In genomic region chr19:48569814-48570213, GRCh38 we compare ENCODE assay signal across 19 cellular contexts. TPM values are rescaled to one million over a fixed set of nuclear protein-coding genes. Genes with fewer than 3 reads are reported as not detected.
DNase-seq lines count a peak whose midpoint lies in the region; ATAC-seq and TF ChIP-seq lines count a peak whose summit lies in the region.
"Had no signal": no experiment of that assay in that cellular context is flagged by ENCODE, and none has a peak within 500 bp of the region (broad histone marks: within the 10 kb centered on the region; RNA-seq: fewer than 3 reads in every experiment).

No MANE protein-coding gene starts in this region.

- H3K9me3 Mint-ChIP-seq in nephron progenitor cell = no peaks in the 10 kb centered on the region
- H3K9me3 Mint-ChIP-seq: activated naive CD8-positive, alpha-beta T cell treated with anti-CD3 and anti-CD28 coated beads for 36 hours had no signal

- H3K9me3 ChIP-seq in transverse colon = no peaks in the 10 kb centered on the region
- H3K9me3 ChIP-seq: BE2C had no signal

- peak; percentile 50 for DNase-seq in Daoy (ENCODE audit: low read depth)
- peak; percentile 26 for DNase-seq in LHCN-M2 (ENCODE audit: low read depth)
- DNase-seq in astrocyte of the cerebellum (ENCODE audit: low read depth) = peak; percentile 23
- no peak for DNase-seq in nephron progenitor cell
- no peak for DNase-seq in OCI-M1 (lab: John Stamatoyannopoulos, UW)
- no peak for DNase-seq in transverse colon
- no peak for DNase-seq in DMS114 treated with DMSO at 0.1 percent for 48 hours (lab: John Stamatoyannopoulos, UW; ENCODE audit: unreplicated experiment)
- DNase-seq: activated naive CD8-positive, alpha-beta T cell treated with anti-CD3 and anti-CD28 coated beads for 36 hours; activated T-cell treated with anti-CD3 and anti-CD28 coated beads for 4 hours; BE2C; caudate nucleus; NCI-H446; PC-3 had no signal

- peaks cover 24% of the 10 kb centered on the region for H3K27me3 Mint-ChIP-seq in nephron progenitor cell (ENCODE audit: low read depth, poor library complexity)

- H3K4me3 Mint-ChIP-seq in nephron progenitor cell = no peak overlapping the region
- H3K4me3 Mint-ChIP-seq: activated naive CD8-positive, alpha-beta T cell treated with anti-CD3 and anti-CD28 coated beads for 36 hours had no signal

- H3K4me3 ChIP-seq in astrocyte of the cerebellum (ENCODE audit: low read depth, low read length) = no peak overlapping the region
- no peak overlapping the region for H3K4me3 ChIP-seq in transverse colon

- TF ChIP-seq POLR2A in transverse colon (IDR thresholded peaks at IDR 0.05) = no peak

- intact Hi-C loops in transverse colon (cut with DNase I; ENCODE audit: low total_unique reads) = no loop called here

- TF ChIP-seq CTCF in astrocyte of the cerebellum (IDR thresholded peaks at IDR 0.05; ENCODE audit: low read depth, low read length, missing control alignments) (no peak), nephron progenitor cell (IDR thresholded peaks at IDR 0.05) (no peak), transverse colon (IDR thresholded peaks at IDR 0.05) (no peak)

- H3K36me3 Mint-ChIP-seq in nephron progenitor cell (ENCODE audit: low read depth) = no peaks in the 10 kb centered on the region
- H3K36me3 Mint-ChIP-seq: activated naive CD8-positive, alpha-beta T cell treated with anti-CD3 and anti-CD28 coated beads for 36 hours had no signal

- H3K4me1 Mint-ChIP-seq in nephron progenitor cell = peaks cover 72% of the 10 kb centered on the region
- H3K4me1 Mint-ChIP-seq: activated naive CD8-positive, alpha-beta T cell treated with anti-CD3 and anti-CD28 coated beads for 36 hours had no signal

- H3K27ac Mint-ChIP-seq in nephron progenitor cell = peak overlapping the region; percentile 54
- H3K27ac Mint-ChIP-seq: activated naive CD8-positive, alpha-beta T cell treated with anti-CD3 and anti-CD28 coated beads for 36 hours had no signal

- H3K27me3 ChIP-seq in transverse colon = peaks cover 4% of the 10 kb centered on the region
- H3K27me3 ChIP-seq: BE2C had no signal

- H3K4me1 ChIP-seq in transverse colon = peaks cover 5 to 13% (median 9%) of the 10 kb centered on the region in 4 donors
- H3K4me1 ChIP-seq: BE2C had no signal

- WGBS in transverse colon (ENCODE audit: low coverage in 1 of 2), 2 donors = 71 to 84% methylated on average over 8 to 11 of the region's 11 CpGs

- H3K27ac ChIP-seq in transverse colon = no peak overlapping the region

- ATAC-seq in HG02885 (IDR thresholded peaks at IDR 0.05; ENCODE audit: poor library complexity, unreplicated experiment) = no peak
- ATAC-seq: activated CD4-positive, CD25-positive, alpha-beta regulatory T cell treated with anti-CD3 and anti-CD28 coated beads, Interleukin-2, amount 50 U/mL, for 24 hours; PC-3 had no signal

- in situ Hi-C loops in astrocyte of the cerebellum (cut with HindIII; ENCODE audit: low sequenced_read_pairs) (no loop called here), transverse colon (cut with MboI; ENCODE audit: low pct_ligation_motif_present in 1 of 4, low pct_unique_long_range_greater_than_20kb in 1 of 4, low sequenced_read_pairs in 3 of 4) (no loop called here)

- no peak for TF ChIP-seq EP300 in transverse colon (IDR thresholded peaks at IDR 0.05; ENCODE audit: low read depth)

- no peaks in the 10 kb centered on the region for H3K36me3 ChIP-seq in transverse colon
- H3K36me3 ChIP-seq: BE2C had no signal

RNA-seq across cellular contexts. Expression of gene SULT2B1, which starts 17.8 kb away (rescaled TPM):
- not detected in 2 replicates for total RNA-seq in Daoy (2014; rRNA removed; shearing (Covaris generic))
- total RNA-seq in LHCN-M2 (2014; rRNA removed) (not detected in 2 replicates), transverse colon (under 1 TPM in 2 of 4 donors, not detected in 2; 0.32 to 0.41 TPM)
- 0.15 TPM for polyA plus RNA-seq in LHCN-M2 (2012)
- total RNA-seq: activated naive CD8-positive, alpha-beta T cell treated with anti-CD3 and anti-CD28 coated beads for 36 hours; glomerular endothelial cell had no signal

RNA-seq across cellular contexts. Expression of gene SPACA4, which starts 36.7 kb away (rescaled TPM):
- total RNA-seq in Daoy (2014; rRNA removed; shearing (Covaris generic)) = not detected in 2 replicates
- not detected in 2 replicates for total RNA-seq in LHCN-M2 (2014; rRNA removed)
- not detected for polyA plus RNA-seq in LHCN-M2 (2012)
- total RNA-seq in transverse colon = not detected
- total RNA-seq: activated naive CD8-positive, alpha-beta T cell treated with anti-CD3 and anti-CD28 coated beads for 36 hours; glomerular endothelial cell; kidney epithelial cell; mucosa of gallbladder; PC-3; posterior vena cava had no signal

RNA-seq across cellular contexts. Expression of gene FAM83E, which starts 45.1 kb away (rescaled TPM):
- not detected in 2 replicates for total RNA-seq in Daoy (2014; rRNA removed; shearing (Covaris generic))
- total RNA-seq in LHCN-M2 (2014; rRNA removed) (not detected in 2 replicates), transverse colon (100 to 1,000 TPM in 3 of 4 donors, 10 to 100 TPM in 1; 97.0 to 746 (median 203) TPM)
- not detected for polyA plus RNA-seq in LHCN-M2 (2012)
- total RNA-seq: glomerular endothelial cell, posterior vena cava had no signal

RNA-seq across cellular contexts. Expression of gene RPL18, which starts 49.2 kb away (rescaled TPM):
- total RNA-seq in Daoy (2014; rRNA removed; shearing (Covaris generic)) = 2,925 and 3,124 TPM in 2 replicates
- total RNA-seq in LHCN-M2 (2014; rRNA removed) (1,651 and 2,205 TPM in 2 replicates), transverse colon (1,000 to 10,000 TPM; 1,394 to 2,260 (median 1,686) TPM)
- polyA plus RNA-seq in LHCN-M2 (2012) = 2,831 TPM

RNA-seq across cellular contexts. Expression of gene SPHK2, which starts 49.5 kb away (rescaled TPM):
- 5.1 and 12.7 TPM in 2 replicates for total RNA-seq in Daoy (2014; rRNA removed; shearing (Covaris generic))
- total RNA-seq in LHCN-M2 (2014; rRNA removed) (13.3 and 16.2 TPM in 2 replicates), transverse colon (100 to 1,000 TPM in 1 of 4 donors, 10 to 100 TPM in 3; 41.8 to 185 (median 68.7) TPM)
- 13.0 TPM for polyA plus RNA-seq in LHCN-M2 (2012)

Comparison
In these comparisons a context has a peak if more than half of its experiments do, and no peak if none do; other contexts are left out.
1. DNase-seq: peak in Daoy (single experiment), LHCN-M2 (single experiment) and astrocyte of the cerebellum (single experiment); none in nephron progenitor cell (single experiment), OCI-M1 (single experiment), transverse colon (single experiment) and DMS114 treated with DMSO at 0.1 percent for 48 hours (single experiment).
2. RNA of gene FAM83E, which starts 45.1 kb away (total RNA-seq): 97.0 to 746 TPM in transverse colon; not detected in Daoy and not detected in LHCN-M2; every median in the first group is over 10 times any median in the second.